Comparison of ENCODE assay signal across 25 cellular contexts in genomic region chr4:173258866-173259265, GRCh38.
"Had no signal": no experiment of that assay in that cellular context is flagged by ENCODE, and none has a peak within 500 bp of the region (broad histone marks: within the 10 kb centered on the region; RNA-seq: fewer than 3 reads in every experiment).

No MANE protein-coding gene starts in this region.

- H3K27ac ChIP-seq: ascending aorta, body of pancreas, VCaP had no signal

- H3K27me3 ChIP-seq: ascending aorta, body of pancreas had no signal

- H3K9me3 ChIP-seq: ascending aorta, body of pancreas had no signal

- ATAC-seq: activated naive CD8-positive, alpha-beta T cell treated with anti-CD3 and anti-CD28 coated beads, Interleukin-2, amount 50 U/mL, for 24 hours; activated T-cell treated with anti-CD3 and anti-CD28 coated beads, Interleukin-2, amount 50 U/mL, for 4 hours; body of pancreas had no signal

- H3K27me3 Mint-ChIP-seq: activated CD4-positive, alpha-beta memory T cell treated with anti-CD3 and anti-CD28 coated beads for 36 hours; activated CD4-positive, alpha-beta T cell treated with anti-CD3 and anti-CD28 coated beads, Interleukin-2, amount 10 ng/mL, durations not matched to agents 7 days and 5 days; activated naive CD8-positive, alpha-beta T cell treated with anti-CD3 and anti-CD28 coated beads, Interleukin-2, amount 50 U/mL, for 24 hours had no signal

- H3K4me1 ChIP-seq: ascending aorta, body of pancreas had no signal

- H3K9me3 Mint-ChIP-seq: activated CD4-positive, alpha-beta memory T cell treated with anti-CD3 and anti-CD28 coated beads for 36 hours; activated CD4-positive, alpha-beta T cell treated with anti-CD3 and anti-CD28 coated beads, Interleukin-2, amount 10 ng/mL, durations not matched to agents 7 days and 5 days; activated naive CD4-positive, alpha-beta T cell treated with anti-CD3 and anti-CD28 coated beads, Interleukin-2, amount 50 U/mL, for 72 hours; activated naive CD8-positive, alpha-beta T cell treated with anti-CD3 and anti-CD28 coated beads, Interleukin-2, amount 50 U/mL, for 24 hours; activated T-cell treated with anti-CD3 and anti-CD28 coated beads, Interleukin-2, amount 50 U/mL, for 4 hours had no signal

- H3K4me3 Mint-ChIP-seq: activated CD4-positive, alpha-beta memory T cell treated with anti-CD3 and anti-CD28 coated beads for 36 hours; activated CD4-positive, alpha-beta T cell treated with anti-CD3 and anti-CD28 coated beads, Interleukin-2, amount 10 ng/mL, durations not matched to agents 7 days and 5 days; activated naive CD8-positive, alpha-beta T cell treated with anti-CD3 and anti-CD28 coated beads, Interleukin-2, amount 50 U/mL, for 24 hours; activated T-cell treated with anti-CD3 and anti-CD28 coated beads, Interleukin-2, amount 50 U/mL, for 4 hours had no signal

- H3K4me3 ChIP-seq: ascending aorta, body of pancreas had no signal

- H3K36me3 Mint-ChIP-seq: activated CD4-positive, alpha-beta memory T cell treated with anti-CD3 and anti-CD28 coated beads for 36 hours; activated naive CD4-positive, alpha-beta T cell treated with anti-CD3 and anti-CD28 coated beads, Interleukin-2, amount 50 U/mL, for 72 hours had no signal

- DNase-seq: activated CD4-positive, alpha-beta memory T cell treated with anti-CD3 and anti-CD28 coated beads for 36 hours; activated CD4-positive, alpha-beta T cell treated with anti-CD3 and anti-CD28 coated beads, Interleukin-2, amount 10 ng/mL, durations not matched to agents 7 days and 5 days; activated CD4-positive, CD25-positive, alpha-beta regulatory T cell; activated CD8-positive, alpha-beta memory T cell treated with anti-CD3 and anti-CD28 coated beads for 24 hours; activated effector memory CD4-positive, alpha-beta T cell treated with anti-CD3 and anti-CD28 coated beads, Interleukin-2, amount 50 U/mL, for 16 hours; activated naive CD4-positive, alpha-beta T cell treated with Interleukin-2 at 50 U/mL for 16 hours; activated naive CD8-positive, alpha-beta T cell treated with anti-CD3 and anti-CD28 coated beads, Interleukin-2, amount 50 U/mL, for 24 hours; activated T-cell treated with anti-CD3 and anti-CD28 coated beads, Interleukin-2, amount 50 U/mL, for 4 hours; amniotic stem cell; body of pancreas; central memory CD4-positive, alpha-beta T cell; KG1; NCI-H1048; NCI-H146; NCI-H187 treated with DMSO at 0.1 percent for 48 hours; NCI-H2081 treated with DMSO at 0.1 percent for 48 hours; NCI-H2171 treated with DMSO at 0.1 percent for 48 hours; NCI-H226; NCI-H526; SHP77 treated with DMSO at 0.1 percent for 48 hours; T-helper 2 cell; T1000 had no signal

- H3K36me3 ChIP-seq: ascending aorta had no signal

- H3K27ac Mint-ChIP-seq: activated CD4-positive, alpha-beta memory T cell treated with anti-CD3 and anti-CD28 coated beads for 36 hours; activated CD4-positive, alpha-beta T cell treated with anti-CD3 and anti-CD28 coated beads, Interleukin-2, amount 10 ng/mL, durations not matched to agents 7 days and 5 days; activated naive CD4-positive, alpha-beta T cell treated with anti-CD3 and anti-CD28 coated beads, Interleukin-2, amount 50 U/mL, for 72 hours; activated naive CD8-positive, alpha-beta T cell treated with anti-CD3 and anti-CD28 coated beads, Interleukin-2, amount 50 U/mL, for 24 hours had no signal
